Comparison of ENCODE assay signal across 8 cellular contexts in genomic region chr22:39349506-39349966, GRCh38. TPM values are rescaled to one million over a fixed set of nuclear protein-coding genes. Genes with fewer than 3 reads are reported as not detected.
DNase-seq lines count a peak whose midpoint lies in the region; ATAC-seq and TF ChIP-seq lines count a peak whose summit lies in the region.

No MANE protein-coding gene starts in this region.

- H3K4me3 ChIP-seq in GM12865 (ENCODE audit: low read depth, low read length) (peak overlapping the region; percentile 60), OCI-LY7 (ENCODE audit: low read depth, low read length, poor library complexity, severe bottlenecking) (peak overlapping the region; percentile 75), stomach (peak overlapping the region; percentile 71 to 89 (median 78))

- ATAC-seq in GM19035 (IDR thresholded peaks at IDR 0.05; ENCODE audit: unreplicated experiment) = no peak

- H3K9me2 ChIP-seq in OCI-LY7 (ENCODE audit: insufficient read depth, low read length) = no peaks in the 10 kb centered on the region

- H3K27me3 ChIP-seq in layer of hippocampus (ENCODE audit: control insufficient read depth, insufficient read depth, low read length) = no peaks in the 10 kb centered on the region
- no peaks in the 10 kb centered on the region for H3K27me3 ChIP-seq in stomach

- peak overlapping the region; percentile 87 for H3K4me2 ChIP-seq in OCI-LY7 (ENCODE audit: low read length)

- peak overlapping the region; percentile 95 for H2AFZ ChIP-seq in OCI-LY7 (ENCODE audit: low read length)

- H3K36me3 ChIP-seq in OCI-LY7 (ENCODE audit: insufficient read depth, low read length) (no peaks in the 10 kb centered on the region), stomach (no peaks in the 10 kb centered on the region)

- BruUV-seq in OCI-LY7 (replicated peaks; lab: Mats Ljungman, UMichigan) = no TSS peak

- DNase-seq in AG08395 (ENCODE audit: low spot score) (peak; percentile 76), GM12865 (ENCODE audit: low read depth) (peak; percentile 31), OCI-LY7 (ENCODE audit: low spot score) (peak; percentile 81), caudate nucleus (lab: John Stamatoyannopoulos, UW) (peak in 35 of 61 donors; percentile 19 to 72 (median 46)), stomach (peak; percentile 26), SW 1271 (lab: John Stamatoyannopoulos, UW) (no peak)

- TF ChIP-seq CTCF in GM12865 (IDR thresholded peaks at IDR 0.05; ENCODE audit: insufficient read depth, low read depth, low read length, missing control alignments) (no peak), OCI-LY7 (conservative IDR thresholded peaks at IDR 0.05; ENCODE audit: low read length) (no peak), stomach (IDR thresholded peaks at IDR 0.05) (no peak)

- POLR2A ChIA-PET in OCI-LY7 (lab: Charles Lee) = interaction anchor here (0.5 to 1.3 kb wide), 6 partner anchors 27 to 1145 kb away, joined by 3 to 9 read pairs (median 4); partner anchors contain the start of gene RPL3

- H4K20me1 ChIP-seq in OCI-LY7 (ENCODE audit: insufficient read depth, low read length) = no peaks in the 10 kb centered on the region

- CTCF ChIA-PET in OCI-LY7 (lab: Charles Lee; ENCODE audit: unreplicated experiment) = interaction anchor here (0.9 kb wide), 1 partner anchor 18 kb away, joined by 3 read pairs; no protein-coding TSS in a partner anchor

- 1 to 11% (median 7%) methylated on average over 16 to 57 of the region's 57 CpGs for WGBS in stomach, 5 donors

- H3K27ac ChIP-seq in OCI-LY7 (ENCODE audit: low read depth, low read length, poor library complexity, severe bottlenecking) (peak overlapping the region; percentile 68), caudate nucleus (ENCODE audit: low read depth, low read length) (peak overlapping the region; percentile 83), layer of hippocampus (ENCODE audit: low read depth, low read length) (peak overlapping the region; percentile 86), stomach (peak overlapping the region in 4 of 5 donors; percentile 25 to 86 (median 64))

- no peaks in the 10 kb centered on the region for H3K79me2 ChIP-seq in OCI-LY7 (ENCODE audit: insufficient read depth, low read depth, low read length)

- H3K9me3 ChIP-seq in OCI-LY7 (ENCODE audit: low read length) = no peaks in the 10 kb centered on the region
- H3K9me3 ChIP-seq in stomach = no peaks in the 10 kb centered on the region

- H3K4me1 ChIP-seq in OCI-LY7 (ENCODE audit: insufficient read depth, low read length, poor library complexity, severe bottlenecking) (peaks cover 32% of the 10 kb centered on the region), stomach (peaks cover 8 to 30% (median 18%) of the 10 kb centered on the region in 4 donors)

- no peak for TF ChIP-seq EP300 in stomach (IDR thresholded peaks at IDR 0.05)

- no peak for TF ChIP-seq POLR2A in stomach (IDR thresholded peaks at IDR 0.05)

- intact Hi-C loops in OCI-LY7 (cut with micrococcal nuclease; ENCODE audit: unreplicated experiment) (loop anchor here (1.0 to 10.0 kb wide), 2 partner anchors 30 to 95 kb away; partner anchors contain the start of gene RPL3), stomach (cut with DNase I; ENCODE audit: low total_unique reads) (no loop called here)

RNA-seq across cellular contexts. Expression of gene SYNGR1, which starts 0.3 kb away (rescaled TPM):
- total RNA-seq in OCI-LY7 (2014; rRNA removed; shearing (Covaris generic)) = 9.0 and 10.2 TPM in 2 replicates
- total RNA-seq in OCI-LY7 (2022) = 22.5 and 23.3 TPM in 2 replicates
- 1 to 10 TPM in 4 of 5 donors, under 1 TPM in 1; 0.45 to 9.3 (median 5.2) TPM for total RNA-seq in stomach
- polyA plus RNA-seq in stomach = 10 to 100 TPM in 1 of 3 donors, 1 to 10 TPM in 2; 7.3 to 18.1 (median 7.8) TPM

RNA-seq across cellular contexts. Expression of gene RPL3, which starts 30.1 kb away (rescaled TPM):
- 2,313 and 2,662 TPM in 2 replicates for total RNA-seq in OCI-LY7 (2014; rRNA removed; shearing (Covaris generic))
- total RNA-seq in OCI-LY7 (2022) (2,385 and 2,457 TPM in 2 replicates), stomach (1,000 to 10,000 TPM in 4 of 5 donors, 100 to 1,000 TPM in 1; 940 to 2,730 (median 1,959) TPM)
- 1,000 to 10,000 TPM; 2,938 to 5,267 (median 3,478) TPM for polyA plus RNA-seq in stomach

RNA-seq across cellular contexts. Expression of gene TAB1, which starts 50.0 kb away (rescaled TPM):
- total RNA-seq in OCI-LY7 (2014; rRNA removed; shearing (Covaris generic)) = 17.7 and 18.1 TPM in 2 replicates
- 36.5 and 38.2 TPM in 2 replicates for total RNA-seq in OCI-LY7 (2022)
- total RNA-seq in stomach = 10 to 100 TPM; 11.9 to 76.8 (median 19.1) TPM
- polyA plus RNA-seq in stomach = 10 to 100 TPM; 12.8 to 13.9 (median 13.4) TPM

Comparison
In these comparisons a context has a peak if more than half of its experiments do, and no peak if none do; other contexts are left out.
1. DNase-seq: peak in AG08395 (single experiment), GM12865 (single experiment), OCI-LY7 (single experiment), caudate nucleus (35 of 61) and stomach (single experiment); none in SW 1271 (0 of 2).
2. Peak in every context shown above with its lines, with median percentiles within 50 percentile points of each other: H3K4me3 ChIP-seq and H3K27ac ChIP-seq.